ENCODE assay signal across 1 cellular context in genomic region chr1:31472673-31473072, GRCh38. TPM values are rescaled to one million over a fixed set of nuclear protein-coding genes. Genes with fewer than 3 reads are reported as not detected.
"Had no signal": no experiment of that assay in that cellular context is flagged by ENCODE, and none has a peak within 500 bp of the region (broad histone marks: within the 10 kb centered on the region; RNA-seq: fewer than 3 reads in every experiment).

No MANE protein-coding gene starts in this region.

RNA-seq across cellular contexts. Expression of gene SERINC2, which starts 59.7 kb away (rescaled TPM):
- polyA plus RNA-seq: naive thymus-derived CD4-positive, alpha-beta T cell had no signal
